In the genomic region with DNA sequence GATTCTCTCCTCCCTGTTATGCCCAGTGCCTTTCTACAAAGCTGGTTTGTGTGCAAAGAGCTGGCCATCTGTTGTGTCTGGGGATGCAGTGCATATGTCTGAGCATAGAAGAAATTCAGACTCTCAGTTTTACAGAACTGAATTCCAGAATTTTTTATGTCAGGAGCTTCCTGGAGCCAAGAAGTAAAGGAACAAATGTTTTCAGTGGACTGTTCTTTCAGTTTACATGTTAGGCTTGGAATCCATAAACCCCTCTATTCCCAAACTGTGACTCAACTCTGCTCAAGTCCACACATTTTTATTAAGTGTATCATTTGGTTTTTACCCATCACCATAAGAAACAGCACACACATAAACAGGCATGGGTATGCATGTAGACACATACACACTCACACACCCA, we compare ENCODE assay signal across 12 cellular contexts.
DNase-seq lines count a peak whose midpoint lies in the region; ATAC-seq and TF ChIP-seq lines count a peak whose summit lies in the region.
"Had no signal": no experiment of that assay in that cellular context is flagged by ENCODE, and none has a peak within 500 bp of the region (broad histone marks: within the 10 kb centered on the region; RNA-seq: fewer than 3 reads in every experiment).

No MANE protein-coding gene starts in this region.

- no peak overlapping the region for H3K4me3 Mint-ChIP-seq in activated CD4-positive, alpha-beta T cell treated with anti-CD3 and anti-CD28 coated beads, Interleukin-2, amount 10 ng/mL, durations not matched to agents 7 days and 5 days
- H3K4me3 Mint-ChIP-seq in activated T-cell treated with anti-CD3 and anti-CD28 coated beads, Interleukin-2, amount 50 U/mL, for 72 hours = no peak overlapping the region
- H3K4me3 Mint-ChIP-seq: CD4-positive, CD25-positive, alpha-beta regulatory T cell had no signal

- H3K27me3 ChIP-seq in foreskin keratinocyte = no peaks in the 10 kb centered on the region

- no peaks in the 10 kb centered on the region for H3K4me1 ChIP-seq in foreskin keratinocyte

- ATAC-seq in foreskin keratinocyte = peak; percentile 44
- ATAC-seq in SK-N-SH treated with all-trans-retinoic acid at 6 μM for 48 hours = no peak
- ATAC-seq in GM18909 (IDR thresholded peaks at IDR 0.05; ENCODE audit: poor library complexity, unreplicated experiment) = no peak
- no peak for ATAC-seq in activated T-cell treated with anti-CD3 and anti-CD28 coated beads, Interleukin-2, amount 50 U/mL, for 72 hours (replicated peaks in 1 of 2)

- H3K27me3 Mint-ChIP-seq in activated CD4-positive, alpha-beta T cell treated with anti-CD3 and anti-CD28 coated beads, Interleukin-2, amount 10 ng/mL, durations not matched to agents 7 days and 5 days = no peaks in the 10 kb centered on the region
- H3K27me3 Mint-ChIP-seq in activated T-cell treated with anti-CD3 and anti-CD28 coated beads, Interleukin-2, amount 50 U/mL, for 72 hours (ENCODE audit: low read depth) = no peaks in the 10 kb centered on the region
- H3K27me3 Mint-ChIP-seq: CD4-positive, CD25-positive, alpha-beta regulatory T cell had no signal

- POLR2A ChIA-PET in activated CD4-positive, alpha-beta T cell treated with anti-CD3 and anti-CD28 coated beads, Interleukin-2, amount 10 ng/mL, durations not matched to agents 7 days and 5 days (lab: Charles Lee) = no interaction called here

- TF ChIP-seq CTCF in foreskin keratinocyte (conservative IDR thresholded peaks at IDR 0.05) = no peak

- no peak overlapping the region for H3K27ac ChIP-seq in foreskin keratinocyte

- H3K4me1 Mint-ChIP-seq in activated CD4-positive, alpha-beta T cell treated with anti-CD3 and anti-CD28 coated beads, Interleukin-2, amount 10 ng/mL, durations not matched to agents 7 days and 5 days = no peaks in the 10 kb centered on the region
- no peaks in the 10 kb centered on the region for H3K4me1 Mint-ChIP-seq in activated T-cell treated with anti-CD3 and anti-CD28 coated beads, Interleukin-2, amount 50 U/mL, for 72 hours (ENCODE audit: low read depth)
- H3K4me1 Mint-ChIP-seq: CD4-positive, CD25-positive, alpha-beta regulatory T cell had no signal

- no peak overlapping the region for H3K27ac Mint-ChIP-seq in activated CD4-positive, alpha-beta T cell treated with anti-CD3 and anti-CD28 coated beads, Interleukin-2, amount 10 ng/mL, durations not matched to agents 7 days and 5 days
- H3K27ac Mint-ChIP-seq in activated T-cell treated with anti-CD3 and anti-CD28 coated beads, Interleukin-2, amount 50 U/mL, for 72 hours = no peak overlapping the region
- H3K27ac Mint-ChIP-seq: CD4-positive, CD25-positive, alpha-beta regulatory T cell had no signal

- CTCF ChIA-PET in activated CD4-positive, alpha-beta T cell treated with anti-CD3 and anti-CD28 coated beads, Interleukin-2, amount 10 ng/mL, durations not matched to agents 7 days and 5 days (lab: Charles Lee) = no interaction called here

- no peaks in the 10 kb centered on the region for H3K36me3 Mint-ChIP-seq in activated CD4-positive, alpha-beta T cell treated with anti-CD3 and anti-CD28 coated beads, Interleukin-2, amount 10 ng/mL, durations not matched to agents 7 days and 5 days (ENCODE audit: low read depth)
- H3K36me3 Mint-ChIP-seq in activated T-cell treated with anti-CD3 and anti-CD28 coated beads, Interleukin-2, amount 50 U/mL, for 72 hours (ENCODE audit: insufficient read depth in 2 of 2) = no peaks in the 10 kb centered on the region
- H3K36me3 Mint-ChIP-seq: CD4-positive, CD25-positive, alpha-beta regulatory T cell had no signal

- no peaks in the 10 kb centered on the region for H3K9me3 Mint-ChIP-seq in activated CD4-positive, alpha-beta T cell treated with anti-CD3 and anti-CD28 coated beads, Interleukin-2, amount 10 ng/mL, durations not matched to agents 7 days and 5 days
- peaks cover 5% of the 10 kb centered on the region in 2 donors for H3K9me3 Mint-ChIP-seq in activated T-cell treated with anti-CD3 and anti-CD28 coated beads, Interleukin-2, amount 50 U/mL, for 72 hours

- DNase-seq in EH (ENCODE audit: low read depth) (peak; percentile 90), NCI-H226 (peak; percentile 66), foreskin keratinocyte (peak in 1 of 2 donors; percentile 43), renal cortical epithelial cell (ENCODE audit: low read depth) (peak; percentile 89)
- no peak for DNase-seq in activated CD4-positive, alpha-beta T cell treated with anti-CD3 and anti-CD28 coated beads, Interleukin-2, amount 10 ng/mL, durations not matched to agents 7 days and 5 days
- no peak for DNase-seq in activated T-cell treated with anti-CD3 and anti-CD28 coated beads, Interleukin-2, amount 50 U/mL, for 72 hours
- DNase-seq: amniotic stem cell; CD4-positive, CD25-positive, alpha-beta regulatory T cell; effector CD4-positive, alpha-beta T cell; MM.1S had no signal

TF ChIP-seq in SK-N-SH treated with all-trans-retinoic acid at 6 μM for 48 hours, 23 proteins besides CTCF, POLR2A, EP300 and RAD21:
- TF ChIP-seq CSDC2 (CRISPR knock-in tag; IDR thresholded peaks at IDR 0.05) (no peak), GLIS3 (CRISPR knock-in tag; IDR thresholded peaks at IDR 0.05) (no peak), ARNTL (CRISPR knock-in tag; IDR thresholded peaks at IDR 0.05; ENCODE audit: borderline replicate concordance, low read depth) (no peak), POU6F1 (CRISPR knock-in tag; IDR thresholded peaks at IDR 0.05; ENCODE audit: borderline replicate concordance, low read depth) (no peak), ZNF8 (CRISPR knock-in tag; IDR thresholded peaks at IDR 0.05) (no peak), ZFP30 (CRISPR knock-in tag; IDR thresholded peaks at IDR 0.05) (no peak), PPARA (CRISPR knock-in tag; IDR thresholded peaks at IDR 0.05; ENCODE audit: borderline replicate concordance) (no peak)

Comparison
In these comparisons a context has a peak if more than half of its experiments do, and no peak if none do; other contexts are left out.
1. DNase-seq: peak in EH (single experiment), NCI-H226 (single experiment) and renal cortical epithelial cell (single experiment); none in activated CD4-positive, alpha-beta T cell treated with anti-CD3 and anti-CD28 coated beads, Interleukin-2, amount 10 ng/mL, durations not matched to agents 7 days and 5 days (single experiment) and activated T-cell treated with anti-CD3 and anti-CD28 coated beads, Interleukin-2, amount 50 U/mL, for 72 hours (0 of 2).